In the genomic region with DNA sequence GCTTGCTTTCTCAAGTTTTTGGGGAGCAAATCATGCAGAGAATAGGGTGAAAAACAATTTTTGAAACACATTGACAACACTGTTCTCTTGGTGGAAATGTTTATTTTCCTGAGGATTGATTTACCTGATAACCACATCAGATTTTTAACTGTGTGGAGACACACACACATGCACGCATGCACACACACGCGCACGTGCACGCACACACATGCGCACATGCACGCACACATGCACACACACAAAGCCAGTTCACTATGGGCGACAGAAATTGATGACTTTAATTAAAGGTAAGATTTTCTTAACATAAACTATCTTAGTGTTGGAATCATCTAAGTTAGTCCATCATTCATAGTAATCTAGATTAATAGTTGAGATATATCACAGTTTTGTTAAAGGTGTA, we compare ENCODE assay signal across 7 cellular contexts.
"Had no signal": no experiment of that assay in that cellular context is flagged by ENCODE, and none has a peak within 500 bp of the region (broad histone marks: within the 10 kb centered on the region; RNA-seq: fewer than 3 reads in every experiment).

No MANE protein-coding gene starts in this region.

- DNase-seq: GDM1, GF-D8 had no signal

- FAIRE-seq: G401.6, GM12891, GM12892, GM18507, GM19239 had no signal
